In genomic region chr2:212842544-212843185, GRCh38 we compare ENCODE assay signal across 15 cellular contexts.
A peak's percentile ranks its signal among the peaks of the same experiment; 100 is the strongest.
DNase-seq lines count a peak whose midpoint lies in the region; ATAC-seq lines count a peak whose summit lies in the region.
"Had no signal": no experiment of that assay in that cellular context is flagged by ENCODE, and none has a peak within 500 bp of the region (broad histone marks: within the 10 kb centered on the region; RNA-seq: fewer than 3 reads in every experiment).

No MANE protein-coding gene starts in this region.

- no peak for ATAC-seq in HG03565 (IDR thresholded peaks at IDR 0.05; ENCODE audit: unreplicated experiment)
- ATAC-seq in GM18907 (IDR thresholded peaks at IDR 0.05; ENCODE audit: unreplicated experiment) = no peak
- ATAC-seq: activated CD8-positive, alpha-beta memory T cell treated with anti-CD3 and anti-CD28 coated beads, Interleukin-2, amount 10 ng/mL, durations not matched to agents 7 days and 5 days had no signal

- DNase-seq in AG08396 (ENCODE audit: low spot score) = peak; percentile 45
- DNase-seq in HT1080 (ENCODE audit: low read depth) = peak; percentile 41
- DNase-seq in astrocyte of the hippocampus (ENCODE audit: low read depth, low spot score) = peak; percentile 47
- DNase-seq in hepatic stellate cell (ENCODE audit: low spot score) = peak; percentile 16
- DNase-seq in NCI-H1436 treated with DMSO at 0.1 percent for 48 hours (lab: John Stamatoyannopoulos, UW) = no peak
- no peak for DNase-seq in NCI-H187 (lab: John Stamatoyannopoulos, UW)
- DNase-seq: activated CD8-positive, alpha-beta memory T cell treated with anti-CD3 and anti-CD28 coated beads, Interleukin-2, amount 10 ng/mL, durations not matched to agents 7 days and 5 days; C1 segment of cervical spinal cord; GDM1; Karpas-422; kidney; NCI-H2029 treated with DMSO at 0.1 percent for 48 hours; stimulated activated CD4-positive, alpha-beta T cell treated with anti-CD3 and anti-CD28 coated beads, Interleukin-4, amount 100 ng/mL, for 1 hour had no signal

Comparison
In these comparisons a context has a peak if more than half of its experiments do, and no peak if none do; other contexts are left out.
1. DNase-seq: peak in AG08396 (single experiment), HT1080 (single experiment), astrocyte of the hippocampus (single experiment) and hepatic stellate cell (single experiment); none in NCI-H1436 treated with DMSO at 0.1 percent for 48 hours (single experiment) and NCI-H187 (0 of 2).